ENCODE assay signal across 1 cellular context in genomic region chr4:76148142-76148849, GRCh38.
TF ChIP-seq lines count a peak whose summit lies in the region.

Gene NUP54, minus strand, starts transcription at chr4:76148397. Its CDS starts 23 bp downstream, at chr4:76148374.

TF ChIP-seq in A549, 52 proteins besides CTCF, POLR2A, EP300 and RAD21 (continued from another document):
- TF ChIP-seq E2F6 (IDR thresholded peaks at IDR 0.05; ENCODE audit: borderline replicate concordance, low read depth) (peak; percentile 74), RFX5 (IDR thresholded peaks at IDR 0.05) (no peak), HOXB5 (CRISPR knock-in tag; IDR thresholded peaks at IDR 0.05) (no peak), MAFK (IDR thresholded peaks at IDR 0.05; ENCODE audit: partially characterized antibody) (peak; percentile 74), MAZ (IDR thresholded peaks at IDR 0.05; ENCODE audit: borderline replicate concordance, low read depth, low read length) (peak; percentile 86; the same call in 1 of the 2 replicates)
TF ChIP-seq in A549: peak in this region for 11.
